Comparison of ENCODE assay signal across 1 cellular context in genomic region chr16:55073830-55074229, GRCh38.
TF ChIP-seq lines count a peak whose summit lies in the region.

No MANE protein-coding gene starts in this region.

TF ChIP-seq in HepG2, 621 proteins besides CTCF, POLR2A, EP300 and RAD21 (continued from another document):
- no peak for TF ChIP-seq ZNF280D (CRISPR knock-in tag; IDR thresholded peaks at IDR 0.05)
